In the genomic region with DNA sequence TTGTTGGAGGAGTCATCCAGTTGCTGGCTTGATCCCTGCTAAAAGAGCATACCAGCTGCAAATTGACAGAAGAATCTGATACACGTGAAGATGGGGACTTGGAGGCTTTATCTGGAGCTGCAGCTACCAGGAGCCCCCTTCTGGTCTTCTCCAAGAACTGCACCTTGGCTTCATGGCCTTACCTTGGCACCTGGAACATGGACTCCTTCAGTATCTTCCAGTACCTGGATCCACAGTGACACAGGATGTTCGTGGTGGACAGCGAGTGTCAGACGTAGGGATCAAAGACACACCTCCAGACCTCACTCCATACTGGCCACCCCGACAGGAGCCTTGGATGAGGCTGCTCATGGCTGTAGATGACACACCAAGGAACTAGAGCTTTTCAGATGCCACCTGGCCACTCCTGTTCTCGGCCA, we compare ENCODE assay signal across 8 cellular contexts. TPM values are rescaled to one million over a fixed set of nuclear protein-coding genes. Genes with fewer than 3 reads are reported as not detected.
DNase-seq lines count a peak whose midpoint lies in the region; ATAC-seq and TF ChIP-seq lines count a peak whose summit lies in the region.

No MANE protein-coding gene starts in this region.

- peak; percentile 98 for TF ChIP-seq CTCF in epithelial cell of proximal tubule (conservative IDR thresholded peaks at IDR 0.05; ENCODE audit: low read depth, low read length)

- peaks cover 0 to 5% (median 0%) of the 10 kb centered on the region in 3 experiments for H3K9me3 ChIP-seq in naive thymus-derived CD4-positive, alpha-beta T cell (ENCODE audit: control insufficient read depth in 2 of 3, low read length in 3 of 3)

- no peaks in the 10 kb centered on the region for H3K27me3 Mint-ChIP-seq in naive thymus-derived CD4-positive, alpha-beta T cell

- H3K36me3 Mint-ChIP-seq in naive thymus-derived CD4-positive, alpha-beta T cell: no peaks in the 10 kb centered on the region

- peak overlapping the region in 1 of 9 donors; percentile 28 for H3K27ac Mint-ChIP-seq in naive thymus-derived CD4-positive, alpha-beta T cell

- H3K27me3 ChIP-seq in naive thymus-derived CD4-positive, alpha-beta T cell (ENCODE audit: control insufficient read depth in 2 of 2, insufficient read depth in 2 of 2, low read length in 2 of 2): no peaks in the 10 kb centered on the region

- no peak overlapping the region for H3K4me3 ChIP-seq in epithelial cell of proximal tubule (ENCODE audit: low read depth, low read length)
- H3K4me3 ChIP-seq in naive thymus-derived CD4-positive, alpha-beta T cell (ENCODE audit: low read length): no peak overlapping the region

- H3K4me1 ChIP-seq in naive thymus-derived CD4-positive, alpha-beta T cell (ENCODE audit: control insufficient read depth in 2 of 2, insufficient read depth in 2 of 2, low read length in 2 of 2): no peaks in the 10 kb centered on the region

- H3K36me3 ChIP-seq in naive thymus-derived CD4-positive, alpha-beta T cell (ENCODE audit: control insufficient read depth in 2 of 3, insufficient read depth in 3 of 3, low read length in 3 of 3): no peaks in the 10 kb centered on the region

- peaks cover 0 to 7% (median 0%) of the 10 kb centered on the region in 7 donors for H3K4me1 Mint-ChIP-seq in naive thymus-derived CD4-positive, alpha-beta T cell

- H3K4me3 Mint-ChIP-seq in naive thymus-derived CD4-positive, alpha-beta T cell: no peak overlapping the region

- H3K9me3 Mint-ChIP-seq in naive thymus-derived CD4-positive, alpha-beta T cell: peaks cover 0 to 4% (median 0%) of the 10 kb centered on the region in 11 donors

- DNase-seq in COR-L47 (lab: John Stamatoyannopoulos, UW) (peak; percentile 79), HuH-7 (ENCODE audit: low spot score) (peak; percentile 40), NOMO-1 treated with DMSO at 0.1 percent for 48 hours (lab: John Stamatoyannopoulos, UW; ENCODE audit: unreplicated experiment) (peak; percentile 84), epithelial cell of proximal tubule (ENCODE audit: low read depth) (no peak), stromal cell of bone marrow (ENCODE audit: low read depth) (peak; percentile 52), cerebellar nuclear complex (lab: John Stamatoyannopoulos, UW) (no peak)
- peak; percentile 77 for DNase-seq in activated CD8-positive, alpha-beta memory T cell treated with anti-CD3 and anti-CD28 coated beads for 24 hours
- DNase-seq in naive thymus-derived CD4-positive, alpha-beta T cell: peak; percentile 25 to 78 (median 70)

- ATAC-seq in naive thymus-derived CD4-positive, alpha-beta T cell: peak; percentile 89

- no peak overlapping the region for H3K27ac ChIP-seq in naive thymus-derived CD4-positive, alpha-beta T cell (ENCODE audit: low read depth, low read length)

- POLR2A ChIA-PET in naive thymus-derived CD4-positive, alpha-beta T cell (lab: Charles Lee): no interaction called here

- CTCF ChIA-PET in naive thymus-derived CD4-positive, alpha-beta T cell (lab: Charles Lee): interaction anchor here (0.6 to 6.2 kb wide), 11 partner anchors 9 to 186 kb away, joined by 3 to 83 read pairs (median 5); no protein-coding TSS in a partner anchor

- intact Hi-C loops in naive thymus-derived CD4-positive, alpha-beta T cell (cut with micrococcal nuclease): loop anchor here (1.0 to 5.0 kb wide), 7 partner anchors 15 to 174 kb away; a partner anchor contains a TSS

RNA-seq across cellular contexts. Expression of a gene that starts 9.9 kb away (rescaled TPM):
- not detected in 2 replicates for total RNA-seq in epithelial cell of proximal tubule
- total RNA-seq in naive thymus-derived CD4-positive, alpha-beta T cell: not detected
- not detected for polyA plus RNA-seq in naive thymus-derived CD4-positive, alpha-beta T cell

RNA-seq across cellular contexts. Expression of a gene that starts 15.3 kb away (rescaled TPM):
- total RNA-seq in epithelial cell of proximal tubule: 2.6 and 4.2 TPM in 2 replicates
- total RNA-seq in naive thymus-derived CD4-positive, alpha-beta T cell: 10 to 100 TPM in 1 of 5 experiments, 1 to 10 TPM in 4; 4.0 to 18.4 (median 8.4) TPM
- 1 to 10 TPM; 3.8 to 8.0 TPM for polyA plus RNA-seq in naive thymus-derived CD4-positive, alpha-beta T cell

Comparison
In these comparisons a context has a peak if more than half of its experiments do, and no peak if none do; other contexts are left out.
1. DNase-seq: peak in COR-L47 (single experiment), HuH-7 (single experiment), NOMO-1 treated with DMSO at 0.1 percent for 48 hours (single experiment), activated CD8-positive, alpha-beta memory T cell treated with anti-CD3 and anti-CD28 coated beads for 24 hours (single experiment), naive thymus-derived CD4-positive, alpha-beta T cell (9 of 9) and stromal cell of bone marrow (single experiment); none in epithelial cell of proximal tubule (single experiment) and cerebellar nuclear complex (0 of 2).